8 cellular contexts compared by ENCODE assay signal in genomic region chr10:124462348-124462695, GRCh38. TPM values are rescaled to one million over a fixed set of nuclear protein-coding genes. Genes with fewer than 3 reads are reported as not detected.
DNase-seq lines count a peak whose midpoint lies in the region; ATAC-seq, FAIRE-seq and TF ChIP-seq lines count a peak whose summit lies in the region.

No MANE protein-coding gene starts in this region.

- H2BK15ac ChIP-seq in IMR-90 (ENCODE audit: low read depth, low read length): no peak overlapping the region

- TF ChIP-seq CTCF in A549 (IDR thresholded peaks at IDR 0.05) (no peak), IMR-90 (conservative IDR thresholded peaks at IDR 0.05; ENCODE audit: low read depth, low read length) (no peak)

- BruUV-seq in IMR-90 (replicated peaks; lab: Mats Ljungman, UMichigan): no TSS peak

- WGBS in A549 (ENCODE audit: missing lambda C conversion rate): 69% methylated on average over 8 of the region's 8 CpGs
- no CpG with 5 or more reads among the region's 8 CpGs for WGBS in IMR-90 (ENCODE audit: extremely low coverage in 2 of 2, insufficient read length in 1 of 2), 2 experiments

- peak overlapping the region; percentile 90 to 98; a peak in 3 of 4 replicates for H4K8ac ChIP-seq in IMR-90 (ENCODE audit: low read depth in 2 of 2, low read length in 2 of 2)

- FAIRE-seq in A549 (lab: Jason Lieb, UNC): no peak

- H3K36me3 Mint-ChIP-seq in central memory CD8-positive, alpha-beta T cell (ENCODE audit: insufficient read depth): peaks cover under 1% of the 10 kb centered on the region

- TF ChIP-seq POLR2A in A549 (IDR thresholded peaks at IDR 0.05; ENCODE audit: low read length): no peak
- TF ChIP-seq POLR2A in IMR-90 (IDR thresholded peaks at IDR 0.05; ENCODE audit: low read depth, low read length): no peak

- in situ Hi-C loops in IMR-90 (cut with MboI; ENCODE audit: low sequenced_read_pairs): no loop called here

- H2AK9ac ChIP-seq in IMR-90 (replicated peaks; ENCODE audit: low read depth, low read length, poor library complexity): no peak overlapping the region

- H3K27ac Mint-ChIP-seq in central memory CD8-positive, alpha-beta T cell (ENCODE audit: low read depth): no peak overlapping the region

- peak overlapping the region; percentile 76 for H3K4me3 Mint-ChIP-seq in central memory CD8-positive, alpha-beta T cell

- H2AFZ ChIP-seq in IMR-90 (replicated peaks; ENCODE audit: low read length, poor library complexity): peak overlapping the region; percentile 100

- no peak overlapping the region for H3K18ac ChIP-seq in IMR-90 (ENCODE audit: low read depth, low read length)

- H2BK5ac ChIP-seq in IMR-90 (ENCODE audit: low read depth, low read length, poor library complexity, severe bottlenecking): no peak overlapping the region

- H4K20me1 ChIP-seq in IMR-90 (ENCODE audit: insufficient read depth, low read length): no peaks in the 10 kb centered on the region

- no peak overlapping the region for H4K5ac ChIP-seq in IMR-90 (ENCODE audit: low read depth, low read length)

- POLR2A ChIA-PET in A549 (lab: Yijun Ruan, JAX) (interaction anchor here (0.8 to 1.6 kb wide), 6 partner anchors 8 to 340 kb away, joined by 3 to 7 read pairs (median 4); partner anchors contain the start of gene ABRAXAS2), IMR-90 (lab: Charles Lee; ENCODE audit: unreplicated experiment) (no interaction called here)

- H3K14ac ChIP-seq in IMR-90 (replicated peaks; ENCODE audit: low read depth, low read length): 0 out of 2 replicates have a peak overlapping the region, but pooled peaks have one; percentile 50

- H3K27ac ChIP-seq in A549: peak overlapping the region; percentile 95 to 96
- no peak overlapping the region for H3K27ac ChIP-seq in IMR-90 (ENCODE audit: insufficient read depth, low read length)
- H3K27ac ChIP-seq in muscle layer of duodenum (ENCODE audit: low read length): no peak overlapping the region

- H3K36me3 ChIP-seq in IMR-90 (ENCODE audit: control insufficient read depth, insufficient read depth, low read length) (no peaks in the 10 kb centered on the region), muscle layer of duodenum (ENCODE audit: control insufficient read depth in 1 of 2, insufficient read depth in 2 of 2, low read length in 2 of 2) (no peaks in the 10 kb centered on the region)

- H3K9me1 ChIP-seq in IMR-90 (ENCODE audit: insufficient read depth, low read length): 0 out of 2 replicates have a peak, but pooled peaks cover 2% of the 10 kb centered on the region

- H3K27me3 ChIP-seq in IMR-90 (ENCODE audit: control insufficient read depth, insufficient read depth, low read length) (peaks cover 6% of the 10 kb centered on the region), muscle layer of duodenum (ENCODE audit: low read depth, low read length) (no peaks in the 10 kb centered on the region)

- H3K9me3 Mint-ChIP-seq in central memory CD8-positive, alpha-beta T cell: no peaks in the 10 kb centered on the region

- no peak overlapping the region for H4K91ac ChIP-seq in IMR-90 (ENCODE audit: insufficient read depth, low read depth, low read length)

- no peak overlapping the region for H2BK20ac ChIP-seq in IMR-90 (ENCODE audit: low read depth, low read length)

- intact Hi-C loops in IMR-90 (cut with micrococcal nuclease): no loop called here

- ATAC-seq in A549 (no peak), IMR-90 (ENCODE audit: low read depth) (no peak), GM21825 (IDR thresholded peaks at IDR 0.05; ENCODE audit: unreplicated experiment) (no peak)
- no peak for ATAC-seq in central memory CD8-positive, alpha-beta T cell (replicated peaks; ENCODE audit: extremely low read depth, poor library complexity, severe bottlenecking)

- DNase-seq in A549 (ENCODE audit: low read depth in 1 of 2, low spot score in 1 of 2) (no peak), IMR-90 (no peak), kidney tubule cell (ENCODE audit: low spot score) (no peak), SIG-M5 treated with dmso at 0.1 percent for 504 hours (lab: John Stamatoyannopoulos, UW; ENCODE audit: unreplicated experiment) (no peak)
- no peak for DNase-seq in central memory CD8-positive, alpha-beta T cell (ENCODE audit: low spot score in 2 of 2)
- DNase-seq in stimulated activated CD4-positive, alpha-beta T cell treated with anti-CD3 and anti-CD28 coated beads, Interleukin-4, amount 100 ng/mL, for 1 hour: no peak

- peak overlapping the region; percentile 60; the same call in 1 of the 2 replicates for H3K4ac ChIP-seq in IMR-90 (ENCODE audit: low read depth, low read length)

- H2AK5ac ChIP-seq in IMR-90 (ENCODE audit: low read depth, low read length): no peak overlapping the region; the same call in 1 of the 2 replicates

- H3K9ac ChIP-seq in IMR-90 (ENCODE audit: low read depth, low read length): peak overlapping the region; percentile 72; the same call in 1 of the 2 replicates

- peaks cover 27% of the 10 kb centered on the region for H3K4me1 Mint-ChIP-seq in central memory CD8-positive, alpha-beta T cell

- H3K9me3 ChIP-seq in A549 (no peaks in the 10 kb centered on the region), IMR-90 (ENCODE audit: control insufficient read depth, insufficient read depth, low read length) (no peaks in the 10 kb centered on the region), muscle layer of duodenum (ENCODE audit: control insufficient read depth in 1 of 2, low read length in 2 of 2) (no peaks in the 10 kb centered on the region)

- H3K4me2 ChIP-seq in A549 (peak overlapping the region; percentile 72), IMR-90 (ENCODE audit: low read depth, low read length) (peak overlapping the region; percentile 89)

- peak overlapping the region; percentile 66 for H3K4me3 ChIP-seq in A549
- peak overlapping the region; percentile 98 for H3K4me3 ChIP-seq in IMR-90 (ENCODE audit: insufficient read depth, low read depth, low read length)
- H3K4me3 ChIP-seq in muscle layer of duodenum (ENCODE audit: low read depth in 1 of 2, low read length in 2 of 2): peak overlapping the region; percentile 55 to 74

- H3K23ac ChIP-seq in IMR-90 (ENCODE audit: low read depth, low read length): no peak overlapping the region

- peaks cover 12% of the 10 kb centered on the region; the same call in 1 of the 3 replicates for H3K4me1 ChIP-seq in A549
- peaks cover 4% of the 10 kb centered on the region for H3K4me1 ChIP-seq in IMR-90 (ENCODE audit: control insufficient read depth, insufficient read depth, low read length)
- peaks cover 0 to 18% of the 10 kb centered on the region in 2 donors for H3K4me1 ChIP-seq in muscle layer of duodenum (ENCODE audit: control insufficient read depth in 1 of 2, insufficient read depth in 2 of 2, low read length in 2 of 2)

- H2BK120ac ChIP-seq in IMR-90 (ENCODE audit: low read depth, low read length): no peak overlapping the region

- CTCF ChIA-PET in A549 (lab: Yijun Ruan, JAX) (no interaction called here), IMR-90 (lab: Yijun Ruan, JAX) (no interaction called here)

- no peak for TF ChIP-seq RAD21 in A549 (conservative IDR thresholded peaks at IDR 0.05 in 1 of 2, IDR thresholded peaks at IDR 0.05 in 1 of 2)
- TF ChIP-seq RAD21 in IMR-90 (IDR thresholded peaks at IDR 0.05; ENCODE audit: low read length): no peak

- dilution Hi-C loops in IMR-90 (cut with HindIII; ENCODE audit: low sequenced_read_pairs, unreplicated experiment): no loop called here

- H3K56ac ChIP-seq in IMR-90 (ENCODE audit: extremely low read depth, insufficient read depth, low read length): no peak overlapping the region

- H3K79me1 ChIP-seq in IMR-90 (ENCODE audit: low read depth in 1 of 2, low read length in 2 of 2): peaks cover 5% of the 10 kb centered on the region in 2 experiments; a peak in 3 of 4 replicates

- peaks cover 14% of the 10 kb centered on the region for H3K27me3 Mint-ChIP-seq in central memory CD8-positive, alpha-beta T cell

- TF ChIP-seq EP300 in A549 (IDR thresholded peaks at IDR 0.05): no peak

TF ChIP-seq in A549, 52 proteins besides CTCF, POLR2A, EP300 and RAD21 (continues in another document):
- TF ChIP-seq KDM5A (IDR thresholded peaks at IDR 0.05) (no peak), HOXB13 (CRISPR knock-in tag; IDR thresholded peaks at IDR 0.05; ENCODE audit: low read depth) (no peak), CEBPB (IDR thresholded peaks at IDR 0.05) (no peak)

TF ChIP-seq in IMR-90, 13 proteins besides CTCF, POLR2A, EP300 and RAD21:
- no peak for TF ChIP-seq SMC3 (IDR thresholded peaks at IDR 0.05; ENCODE audit: low read depth, low read length)
- no peak for TF ChIP-seq RFX5 (IDR thresholded peaks at IDR 0.05; ENCODE audit: low read depth, low read length)

RNA-seq across cellular contexts. Expression of gene LHPP, which starts 0.7 kb away (rescaled TPM):
- polyA plus RNA-seq in A549 (2011; rRNA removed) (18.6 and 21.7 TPM in 2 replicates), A549 (2017; fragmentation: RNase III; extraction: RNeasy Plus Mini Kit Qiagen cat#74134 plus additional on column Dnase treatment) (11.5 to 15.7 TPM (median 14.4 TPM) in 3 replicates), IMR-90 (2012; rRNA removed) (8.3 and 8.5 TPM in 2 replicates)
- 13.2 and 16.1 TPM in 2 replicates for polyA plus RNA-seq in A549 (2012; cell fraction: cytosol; rRNA removed)
- polyA plus RNA-seq in A549 (2012; cell fraction: nucleus; rRNA removed): 14.0 and 22.8 TPM in 2 replicates
- 10.6 and 15.7 TPM in 2 replicates for polyA minus RNA-seq in A549 (2011; rRNA and poly(A)+ RNA removed)
- 2.2 and 2.7 TPM in 2 replicates for total RNA-seq in IMR-90 (2012; rRNA removed)
- polyA plus RNA-seq in IMR-90 (2012; cell fraction: cytosol; rRNA removed): 15.0 and 22.8 TPM in 2 replicates
- 9.6 and 18.7 TPM in 2 replicates for polyA plus RNA-seq in IMR-90 (2012; cell fraction: nucleus; rRNA removed; ENCODE audit: low replicate concordance)

RNA-seq across cellular contexts. Expression of gene NKX1-2, which starts 12.5 kb away (rescaled TPM):
- polyA plus RNA-seq in A549 (2011; rRNA removed): 0.16 and 0.20 TPM in 2 replicates
- polyA plus RNA-seq in A549 (2012; cell fraction: cytosol; rRNA removed): 0.01 TPM in 1 of 2 replicates, not detected in the other
- polyA plus RNA-seq in A549 (2012; cell fraction: nucleus; rRNA removed): not detected in 2 replicates
- 0.03 to 0.08 TPM (median 0.03 TPM) in 3 replicates for polyA plus RNA-seq in A549 (2017; fragmentation: RNase III; extraction: RNeasy Plus Mini Kit Qiagen cat#74134 plus additional on column Dnase treatment)
- 0.10 and 0.12 TPM in 2 replicates for polyA minus RNA-seq in A549 (2011; rRNA and poly(A)+ RNA removed)
- not detected in 2 replicates for total RNA-seq in IMR-90 (2012; rRNA removed)
- polyA plus RNA-seq in IMR-90 (2012; rRNA removed): not detected in 2 replicates
- not detected in 2 replicates for polyA plus RNA-seq in IMR-90 (2012; cell fraction: cytosol; rRNA removed)
- not detected in 2 replicates for polyA plus RNA-seq in IMR-90 (2012; cell fraction: nucleus; rRNA removed; ENCODE audit: low replicate concordance)

RNA-seq across cellular contexts. Expression of gene OAT, which starts 43.6 kb away (rescaled TPM):
- 82.6 and 97.6 TPM in 2 replicates for polyA plus RNA-seq in A549 (2011; rRNA removed)
- polyA plus RNA-seq in A549 (2012; cell fraction: cytosol; rRNA removed): 34.2 and 40.9 TPM in 2 replicates
- polyA plus RNA-seq in A549 (2012; cell fraction: nucleus; rRNA removed): 20.9 and 43.4 TPM in 2 replicates
- polyA plus RNA-seq in A549 (2017; fragmentation: RNase III; extraction: RNeasy Plus Mini Kit Qiagen cat#74134 plus additional on column Dnase treatment): 74.5 to 81.3 TPM (median 75.3 TPM) in 3 replicates
- polyA minus RNA-seq in A549 (2011; rRNA and poly(A)+ RNA removed): 34.0 and 40.0 TPM in 2 replicates
- total RNA-seq in IMR-90 (2012; rRNA removed): 152 and 190 TPM in 2 replicates
- polyA plus RNA-seq in IMR-90 (2012; rRNA removed): 85.1 and 110 TPM in 2 replicates
- polyA plus RNA-seq in IMR-90 (2012; cell fraction: cytosol; rRNA removed): 26.7 and 38.0 TPM in 2 replicates
- 9.3 and 67.6 TPM in 2 replicates for polyA plus RNA-seq in IMR-90 (2012; cell fraction: nucleus; rRNA removed; ENCODE audit: low replicate concordance)

Comparison
In these comparisons a context has a peak if more than half of its experiments do, and no peak if none do; other contexts are left out.
1. H3K27ac ChIP-seq: peak in A549 (2 of 2); none in IMR-90 (single experiment) and muscle layer of duodenum (single experiment).
2. Peak in every context shown above with its lines, with median percentiles within 50 percentile points of each other: H3K4me3 ChIP-seq.